Comparison of ENCODE assay signal across 8 cellular contexts in genomic region chr4:104490770-104491395, GRCh38. TPM values are rescaled to one million over a fixed set of nuclear protein-coding genes. Genes with fewer than 3 reads are reported as not detected.
DNase-seq lines count a peak whose midpoint lies in the region; ATAC-seq and TF ChIP-seq lines count a peak whose summit lies in the region.

No MANE protein-coding gene starts in this region.

- H3K36me3 ChIP-seq in HUES48 (ENCODE audit: control insufficient read depth, insufficient read depth, low read length) (no peaks in the 10 kb centered on the region), tibial artery (no peaks in the 10 kb centered on the region)
- no peaks in the 10 kb centered on the region for H3K36me3 ChIP-seq in naive thymus-derived CD4-positive, alpha-beta T cell (ENCODE audit: control insufficient read depth in 2 of 3, insufficient read depth in 3 of 3, low read length in 3 of 3)

- H3K27ac ChIP-seq in HUES48 (ENCODE audit: low read depth, low read length) (peak overlapping the region; percentile 73), tibial artery (peak overlapping the region; percentile 60 to 74)
- no peak overlapping the region for H3K27ac ChIP-seq in naive thymus-derived CD4-positive, alpha-beta T cell (ENCODE audit: low read depth, low read length)

- H3K27me3 Mint-ChIP-seq in activated T-cell treated with anti-CD3 and anti-CD28 coated beads, Interleukin-2, amount 50 U/mL, for 72 hours (ENCODE audit: low read depth): peaks cover 76% of the 10 kb centered on the region
- H3K27me3 Mint-ChIP-seq in naive thymus-derived CD4-positive, alpha-beta T cell: peaks cover 64 to 80% (median 76%) of the 10 kb centered on the region in 5 donors

- in situ Hi-C loops in Caki2 (cut with HindIII; ENCODE audit: low pct_unique_long_range_greater_than_20kb, low sequenced_read_pairs): no loop called here

- intact Hi-C loops in naive thymus-derived CD4-positive, alpha-beta T cell (cut with micrococcal nuclease): loop anchor here (5.0 to 10.0 kb wide), 2 partner anchors 981 to 1214 kb away; partner anchors contain the start of genes GSTCD (in 1 of the 2), INTS12 (in 1 of the 2) and PPA2 (in 1 of the 2)
- intact Hi-C loops in tibial artery (cut with DNase I; ENCODE audit: low total_unique reads): no loop called here

- peak overlapping the region; percentile 81 to 88 for H3K4me3 Mint-ChIP-seq in activated T-cell treated with anti-CD3 and anti-CD28 coated beads, Interleukin-2, amount 50 U/mL, for 72 hours
- H3K4me3 Mint-ChIP-seq in naive thymus-derived CD4-positive, alpha-beta T cell: peak overlapping the region; percentile 71 to 86 (median 82)

- DNase-seq in Caki2 (ENCODE audit: low read depth) (peak; percentile 81), OCI-M1 (lab: John Stamatoyannopoulos, UW) (peak; percentile 91), fibroblast of pulmonary artery (ENCODE audit: low read depth) (peak; percentile 62), tibial artery (peak; percentile 58 to 76)
- DNase-seq in activated T-cell treated with anti-CD3 and anti-CD28 coated beads, Interleukin-2, amount 50 U/mL, for 72 hours: peak; percentile 36
- DNase-seq in naive thymus-derived CD4-positive, alpha-beta T cell: peak in 8 of 9 donors; percentile 8 to 42 (median 20)

- CTCF ChIA-PET in naive thymus-derived CD4-positive, alpha-beta T cell (lab: Charles Lee): no interaction called here

- H3K9me3 Mint-ChIP-seq in activated T-cell treated with anti-CD3 and anti-CD28 coated beads, Interleukin-2, amount 50 U/mL, for 72 hours: no peaks in the 10 kb centered on the region
- peaks cover 0 to 29% (median 4%) of the 10 kb centered on the region in 11 donors for H3K9me3 Mint-ChIP-seq in naive thymus-derived CD4-positive, alpha-beta T cell

- POLR2A ChIA-PET in naive thymus-derived CD4-positive, alpha-beta T cell (lab: Charles Lee): no interaction called here

- peak overlapping the region; percentile 13; the same call in 1 of the 2 replicates for H3K9ac ChIP-seq in HUES48 (ENCODE audit: low read depth, low read length)

- peaks cover 45% of the 10 kb centered on the region for H3K4me1 ChIP-seq in HUES48 (ENCODE audit: control insufficient read depth, insufficient read depth, low read length)
- H3K4me1 ChIP-seq in naive thymus-derived CD4-positive, alpha-beta T cell (ENCODE audit: control insufficient read depth in 2 of 2, insufficient read depth in 2 of 2, low read length in 2 of 2): peaks cover 0 to 13% of the 10 kb centered on the region in 2 donors
- H3K4me1 ChIP-seq in tibial artery: peaks cover 0 to 20% (median 9%) of the 10 kb centered on the region in 4 donors

- H3K36me3 Mint-ChIP-seq in activated T-cell treated with anti-CD3 and anti-CD28 coated beads, Interleukin-2, amount 50 U/mL, for 72 hours (ENCODE audit: insufficient read depth in 2 of 2): no peaks in the 10 kb centered on the region
- no peaks in the 10 kb centered on the region for H3K36me3 Mint-ChIP-seq in naive thymus-derived CD4-positive, alpha-beta T cell

- H3K4me1 Mint-ChIP-seq in activated T-cell treated with anti-CD3 and anti-CD28 coated beads, Interleukin-2, amount 50 U/mL, for 72 hours (ENCODE audit: low read depth): peaks cover 35% of the 10 kb centered on the region
- peaks cover 14 to 55% (median 35%) of the 10 kb centered on the region in 7 donors for H3K4me1 Mint-ChIP-seq in naive thymus-derived CD4-positive, alpha-beta T cell

- peak; percentile 27 for ATAC-seq in GM21447 (IDR thresholded peaks at IDR 0.05; ENCODE audit: unreplicated experiment)
- peak; percentile 34 to 42 for ATAC-seq in activated T-cell treated with anti-CD3 and anti-CD28 coated beads, Interleukin-2, amount 50 U/mL, for 72 hours (replicated peaks in 1 of 2)
- ATAC-seq in naive thymus-derived CD4-positive, alpha-beta T cell: peak; percentile 65

- H3K27me3 ChIP-seq in HUES48 (ENCODE audit: control insufficient read depth, insufficient read depth, low read length) (peaks cover 22% of the 10 kb centered on the region), tibial artery (no peaks in the 10 kb centered on the region)
- peaks cover 0 to 20% of the 10 kb centered on the region in 2 donors for H3K27me3 ChIP-seq in naive thymus-derived CD4-positive, alpha-beta T cell (ENCODE audit: control insufficient read depth in 2 of 2, insufficient read depth in 2 of 2, low read length in 2 of 2)

- H3K9me3 ChIP-seq in HUES48 (ENCODE audit: control insufficient read depth, insufficient read depth, low read length) (no peaks in the 10 kb centered on the region), tibial artery (no peaks in the 10 kb centered on the region)
- H3K9me3 ChIP-seq in naive thymus-derived CD4-positive, alpha-beta T cell (ENCODE audit: control insufficient read depth in 2 of 3, low read length in 3 of 3): no peaks in the 10 kb centered on the region

- H3K4me3 ChIP-seq in HUES48 (ENCODE audit: low read depth, low read length) (peak overlapping the region; percentile 78), fibroblast of pulmonary artery (replicated peaks; ENCODE audit: low read depth, low read length) (peak overlapping the region; percentile 58), tibial artery (peak overlapping the region; percentile 69 to 73)
- H3K4me3 ChIP-seq in naive thymus-derived CD4-positive, alpha-beta T cell (ENCODE audit: low read length): peak overlapping the region; percentile 63

- H3K27ac Mint-ChIP-seq in activated T-cell treated with anti-CD3 and anti-CD28 coated beads, Interleukin-2, amount 50 U/mL, for 72 hours: no peak overlapping the region
- H3K27ac Mint-ChIP-seq in naive thymus-derived CD4-positive, alpha-beta T cell: peak overlapping the region in 1 of 9 donors; percentile 92

- no peak for TF ChIP-seq CTCF in fibroblast of pulmonary artery (IDR thresholded peaks at IDR 0.05; ENCODE audit: low read length, missing control alignments)
- TF ChIP-seq CTCF in tibial artery (IDR thresholded peaks at IDR 0.05): no peak

RNA-seq across cellular contexts. Expression of gene CXXC4, which starts 3.8 kb away (rescaled TPM):
- total RNA-seq in Caki2 (2014; rRNA removed; shearing (Covaris generic); ENCODE audit: low replicate concordance): 1.0 and 2.1 TPM in 2 replicates
- under 1 TPM in 1 of 2 donors, not detected in 1; 0.07 TPM for total RNA-seq in activated T-cell treated with anti-CD3 and anti-CD28 coated beads, Interleukin-2, amount 50 U/mL, for 72 hours
- under 1 TPM in 1 of 5 experiments, not detected in 4; 0.42 TPM for total RNA-seq in naive thymus-derived CD4-positive, alpha-beta T cell
- not detected for polyA plus RNA-seq in naive thymus-derived CD4-positive, alpha-beta T cell

Comparison
In these comparisons a context has a peak if more than half of its experiments do, and no peak if none do; other contexts are left out.
1. DNase-seq: peak in every context shown above with its lines; median percentile 91 in OCI-M1; 81 in Caki2; 67 in tibial artery; 62 in fibroblast of pulmonary artery; 36 in activated T-cell treated with anti-CD3 and anti-CD28 coated beads, Interleukin-2, amount 50 U/mL, for 72 hours; 20 in naive thymus-derived CD4-positive, alpha-beta T cell.